Comparison of ENCODE assay signal across 9 cellular contexts in genomic region chr4:1485280-1485679, GRCh38.
"Had no signal": no experiment of that assay in that cellular context is flagged by ENCODE, and none has a peak within 500 bp of the region (broad histone marks: within the 10 kb centered on the region; RNA-seq: fewer than 3 reads in every experiment).

No MANE protein-coding gene starts in this region.

- H3K4me2 ChIP-seq: KMS-11 had no signal

- H3K27ac ChIP-seq: GM23248, HL-60, KMS-11 had no signal

- H3K9ac ChIP-seq: GM23248, KMS-11 had no signal

- H3K36me3 ChIP-seq: HAP-1 had no signal

- H2AFZ ChIP-seq: GM23248 had no signal

- H3K4me3 ChIP-seq: GM23248, HAP-1 had no signal

- DNase-seq: GM23248, GOT3, H7, HFFc6, IMR-90, KBM-7 had no signal

- H3K4me1 ChIP-seq: HAP-1 had no signal
